Comparison of ENCODE assay signal across 11 cellular contexts in genomic region chr2:196376984-196377877, GRCh38.
DNase-seq lines count a peak whose midpoint lies in the region; ATAC-seq and TF ChIP-seq lines count a peak whose summit lies in the region.
"Had no signal": no experiment of that assay in that cellular context is flagged by ENCODE, and none has a peak within 500 bp of the region (broad histone marks: within the 10 kb centered on the region; RNA-seq: fewer than 3 reads in every experiment).

No MANE protein-coding gene starts in this region.

- no peaks in the 10 kb centered on the region for H3K4me1 ChIP-seq in prostate gland (replicated peaks)

- H3K27me3 Mint-ChIP-seq in activated naive CD8-positive, alpha-beta T cell treated with anti-CD3 and anti-CD28 coated beads, Interleukin-2, amount 50 U/mL, for 24 hours, result peaks cover 9% of the 10 kb centered on the region

- H3K27me3 ChIP-seq in prostate gland (replicated peaks; ENCODE audit: insufficient read depth), result no peaks in the 10 kb centered on the region
- H3K27me3 ChIP-seq: spleen had no signal

- peaks cover 9% of the 10 kb centered on the region for H3K9me3 Mint-ChIP-seq in activated naive CD8-positive, alpha-beta T cell treated with anti-CD3 and anti-CD28 coated beads, Interleukin-2, amount 50 U/mL, for 24 hours
- H3K9me3 Mint-ChIP-seq in stimulated activated effector memory CD8-positive, alpha-beta T cell treated with anti-CD3 and anti-CD28 coated beads, Interleukin-12 subunit alpha, Interleukin-12 subunit beta, amount 100 ng/mL, for 72 hours, result no peaks in the 10 kb centered on the region
- H3K9me3 Mint-ChIP-seq: T-cell had no signal

- H3K9me3 ChIP-seq in prostate gland, result no peaks in the 10 kb centered on the region
- H3K9me3 ChIP-seq: spleen had no signal

- no peak for TF ChIP-seq CTCF in prostate gland (IDR thresholded peaks at IDR 0.05)

- H3K27ac ChIP-seq in prostate gland, result no peak overlapping the region
- H3K27ac ChIP-seq: spleen had no signal

- peak in 2 of 3 experiments; percentile 2 to 5 for DNase-seq in activated CD8-positive, alpha-beta memory T cell treated with anti-CD3 and anti-CD28 coated beads for 48 hours (ENCODE audit: low read depth in 2 of 3, low spot score in 2 of 3)
- DNase-seq in activated CD8-positive, alpha-beta memory T cell treated with anti-CD3 and anti-CD28 coated beads, Interleukin-2, amount 50 U/mL, for 4 hours, result no peak
- DNase-seq in activated naive CD8-positive, alpha-beta T cell treated with anti-CD3 and anti-CD28 coated beads, Interleukin-2, amount 50 U/mL, for 24 hours, result peak; percentile 36
- no peak for DNase-seq in stimulated activated effector memory CD8-positive, alpha-beta T cell treated with anti-CD3 and anti-CD28 coated beads, Interleukin-12 subunit alpha, Interleukin-12 subunit beta, amount 100 ng/mL, for 72 hours (ENCODE audit: low spot score in 2 of 2)
- no peak for DNase-seq in kidney glomerular epithelial cell (lab: John Stamatoyannopoulos, UW)
- no peak for DNase-seq in RPMI8226
- no peak for DNase-seq in prostate gland (ENCODE audit: low spot score)
- DNase-seq: dermis blood vessel endothelial cell, spleen, T-cell had no signal

- H3K4me1 Mint-ChIP-seq in activated naive CD8-positive, alpha-beta T cell treated with anti-CD3 and anti-CD28 coated beads, Interleukin-2, amount 50 U/mL, for 24 hours, result peaks cover 24% of the 10 kb centered on the region
- H3K4me1 Mint-ChIP-seq in stimulated activated effector memory CD8-positive, alpha-beta T cell treated with anti-CD3 and anti-CD28 coated beads, Interleukin-12 subunit alpha, Interleukin-12 subunit beta, amount 100 ng/mL, for 72 hours, result peaks cover 8% of the 10 kb centered on the region
- H3K4me1 Mint-ChIP-seq: T-cell had no signal

- intact Hi-C loops in prostate gland (cut with DNase I), result no loop called here

- H3K27ac Mint-ChIP-seq in activated naive CD8-positive, alpha-beta T cell treated with anti-CD3 and anti-CD28 coated beads, Interleukin-2, amount 50 U/mL, for 24 hours, result peak overlapping the region; percentile 47
- H3K27ac Mint-ChIP-seq in stimulated activated effector memory CD8-positive, alpha-beta T cell treated with anti-CD3 and anti-CD28 coated beads, Interleukin-12 subunit alpha, Interleukin-12 subunit beta, amount 100 ng/mL, for 72 hours, result peak overlapping the region; percentile 34
- H3K27ac Mint-ChIP-seq: T-cell had no signal

- no peaks in the 10 kb centered on the region for H3K36me3 ChIP-seq in prostate gland
- H3K36me3 ChIP-seq: spleen had no signal

- ATAC-seq in HG02852 (IDR thresholded peaks at IDR 0.05; ENCODE audit: unreplicated experiment), result peak; percentile 67
- ATAC-seq in activated naive CD8-positive, alpha-beta T cell treated with anti-CD3 and anti-CD28 coated beads, Interleukin-2, amount 50 U/mL, for 24 hours, result peak; percentile 86
- ATAC-seq in stimulated activated effector memory CD8-positive, alpha-beta T cell treated with anti-CD3 and anti-CD28 coated beads, Interleukin-12 subunit alpha, Interleukin-12 subunit beta, amount 100 ng/mL, for 72 hours, result peak; percentile 62
- ATAC-seq: T-cell had no signal

- no peaks in the 10 kb centered on the region for H3K36me3 Mint-ChIP-seq in activated naive CD8-positive, alpha-beta T cell treated with anti-CD3 and anti-CD28 coated beads, Interleukin-2, amount 50 U/mL, for 24 hours (ENCODE audit: low read depth)
- no peaks in the 10 kb centered on the region for H3K36me3 Mint-ChIP-seq in stimulated activated effector memory CD8-positive, alpha-beta T cell treated with anti-CD3 and anti-CD28 coated beads, Interleukin-12 subunit alpha, Interleukin-12 subunit beta, amount 100 ng/mL, for 72 hours
- H3K36me3 Mint-ChIP-seq: T-cell had no signal

- 85% methylated on average over 8 of the region's 8 CpGs for WGBS in prostate gland

- H3K4me3 Mint-ChIP-seq in activated naive CD8-positive, alpha-beta T cell treated with anti-CD3 and anti-CD28 coated beads, Interleukin-2, amount 50 U/mL, for 24 hours, result no peak overlapping the region
- H3K4me3 Mint-ChIP-seq in stimulated activated effector memory CD8-positive, alpha-beta T cell treated with anti-CD3 and anti-CD28 coated beads, Interleukin-12 subunit alpha, Interleukin-12 subunit beta, amount 100 ng/mL, for 72 hours, result no peak overlapping the region
- H3K4me3 Mint-ChIP-seq: T-cell had no signal

- no peak for TF ChIP-seq POLR2A in prostate gland (IDR thresholded peaks at IDR 0.05)

- no peak overlapping the region for H3K4me3 ChIP-seq in prostate gland
- H3K4me3 ChIP-seq: spleen had no signal

Comparison
In these comparisons a context has a peak if more than half of its experiments do, and no peak if none do; other contexts are left out.
1. DNase-seq: peak in activated CD8-positive, alpha-beta memory T cell treated with anti-CD3 and anti-CD28 coated beads for 48 hours (2 of 3) and activated naive CD8-positive, alpha-beta T cell treated with anti-CD3 and anti-CD28 coated beads, Interleukin-2, amount 50 U/mL, for 24 hours (single experiment); none in activated CD8-positive, alpha-beta memory T cell treated with anti-CD3 and anti-CD28 coated beads, Interleukin-2, amount 50 U/mL, for 4 hours (single experiment), stimulated activated effector memory CD8-positive, alpha-beta T cell treated with anti-CD3 and anti-CD28 coated beads, Interleukin-12 subunit alpha, Interleukin-12 subunit beta, amount 100 ng/mL, for 72 hours (0 of 2), kidney glomerular epithelial cell (single experiment), RPMI8226 (single experiment) and prostate gland (single experiment).
2. Peak in every context shown above with its lines, with median percentiles within 50 percentile points of each other: ATAC-seq.